In the genomic region with DNA sequence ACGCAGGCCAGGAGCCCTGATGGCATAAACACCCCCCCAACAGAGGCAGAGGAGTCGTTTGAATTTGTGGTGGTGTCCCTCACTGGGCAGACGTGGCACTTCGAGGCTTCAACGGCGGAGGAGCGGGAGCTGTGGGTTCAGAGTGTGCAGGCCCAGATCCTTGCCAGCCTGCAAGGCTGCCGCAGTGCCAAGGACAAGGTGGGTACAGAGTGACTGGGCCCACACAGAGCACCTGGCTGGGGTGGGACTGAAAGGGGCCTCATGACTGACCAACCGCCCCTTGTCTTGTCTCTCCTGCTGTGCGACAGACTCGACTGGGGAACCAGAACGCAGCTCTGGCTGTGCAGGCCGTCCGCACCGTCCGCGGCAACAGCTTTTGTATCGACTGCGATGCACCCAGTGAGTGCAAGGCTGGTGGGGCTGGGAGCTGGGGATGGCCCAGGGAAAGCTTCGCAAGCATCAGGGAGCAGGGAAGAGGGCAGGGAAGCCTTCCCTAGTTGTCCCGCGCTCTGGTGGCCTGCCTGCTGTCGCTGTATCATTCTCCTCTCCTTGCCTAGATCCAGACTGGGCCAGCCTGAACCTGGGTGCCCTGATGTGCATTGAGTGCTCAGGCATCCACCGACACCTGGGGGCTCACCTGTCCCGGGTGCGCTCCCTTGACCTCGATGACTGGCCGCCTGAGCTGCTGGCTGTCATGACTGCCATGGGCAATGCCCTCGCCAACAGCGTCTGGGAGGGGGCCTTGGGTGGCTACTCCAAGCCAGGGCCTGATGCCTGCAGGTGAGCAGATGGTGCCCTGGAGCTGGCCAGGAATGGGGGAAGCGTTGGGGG, we compare ENCODE assay signal across 1 cellular context.
TF ChIP-seq lines count a peak whose summit lies in the region.

No MANE protein-coding gene starts in this region.

TF ChIP-seq in IMR-90, 13 proteins besides CTCF, POLR2A, EP300 and RAD21:
- no peak for TF ChIP-seq SMC3 (IDR thresholded peaks at IDR 0.05; ENCODE audit: low read depth, low read length)
- TF ChIP-seq CHD1 (IDR thresholded peaks at IDR 0.05; ENCODE audit: low read depth, low read length) = no peak
- TF ChIP-seq RFX5 (IDR thresholded peaks at IDR 0.05; ENCODE audit: low read depth, low read length) = no peak
- no peak for TF ChIP-seq MAFK (IDR thresholded peaks at IDR 0.05; ENCODE audit: low read depth, low read length)
- no peak for TF ChIP-seq MXI1 (IDR thresholded peaks at IDR 0.05; ENCODE audit: borderline replicate concordance, low read depth, low read length)
- TF ChIP-seq, protein P1, sequence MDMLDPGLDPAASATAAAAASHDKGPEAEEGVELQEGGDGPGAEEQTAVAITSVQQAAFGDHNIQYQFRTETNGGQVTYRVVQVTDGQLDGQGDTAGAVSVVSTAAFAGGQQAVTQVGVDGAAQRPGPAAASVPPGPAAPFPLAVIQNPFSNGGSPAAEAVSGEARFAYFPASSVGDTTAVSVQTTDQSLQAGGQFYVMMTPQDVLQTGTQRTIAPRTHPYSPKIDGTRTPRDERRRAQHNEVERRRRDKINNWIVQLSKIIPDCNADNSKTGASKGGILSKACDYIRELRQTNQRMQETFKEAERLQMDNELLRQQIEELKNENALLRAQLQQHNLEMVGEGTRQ (IDR thresholded peaks at IDR 0.05; ENCODE audit: low read depth, low read length) = no peak
- TF ChIP-seq BHLHE40 (IDR thresholded peaks at IDR 0.05; ENCODE audit: low read depth, low read length) = no peak
- no peak for TF ChIP-seq CEBPB (IDR thresholded peaks at IDR 0.05; ENCODE audit: low read depth, low read length)
- TF ChIP-seq NFE2L2 (IDR thresholded peaks at IDR 0.05; ENCODE audit: low read depth, low read length) = no peak
- TF ChIP-seq, protein P2, sequence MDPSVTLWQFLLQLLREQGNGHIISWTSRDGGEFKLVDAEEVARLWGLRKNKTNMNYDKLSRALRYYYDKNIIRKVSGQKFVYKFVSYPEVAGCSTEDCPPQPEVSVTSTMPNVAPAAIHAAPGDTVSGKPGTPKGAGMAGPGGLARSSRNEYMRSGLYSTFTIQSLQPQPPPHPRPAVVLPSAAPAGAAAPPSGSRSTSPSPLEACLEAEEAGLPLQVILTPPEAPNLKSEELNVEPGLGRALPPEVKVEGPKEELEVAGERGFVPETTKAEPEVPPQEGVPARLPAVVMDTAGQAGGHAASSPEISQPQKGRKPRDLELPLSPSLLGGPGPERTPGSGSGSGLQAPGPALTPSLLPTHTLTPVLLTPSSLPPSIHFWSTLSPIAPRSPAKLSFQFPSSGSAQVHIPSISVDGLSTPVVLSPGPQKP (IDR thresholded peaks at IDR 0.05; ENCODE audit: borderline replicate concordance, low read depth, low read length) = no peak
- no peak for TF ChIP-seq RCOR1 (IDR thresholded peaks at IDR 0.05; ENCODE audit: insufficient replicate concordance, low read length)
- TF ChIP-seq FOS (IDR thresholded peaks at IDR 0.05; ENCODE audit: low read depth, low read length) = no peak
- TF ChIP-seq MAZ (IDR thresholded peaks at IDR 0.05; ENCODE audit: borderline replicate concordance, low read depth, low read length) = no peak
